In genomic region chr1:11646317-11646716, GRCh38 we compare ENCODE assay signal across 14 cellular contexts. TPM values are rescaled to one million over a fixed set of nuclear protein-coding genes. Genes with fewer than 3 reads are reported as not detected.
A peak's percentile ranks its signal among the peaks of the same experiment; 100 is the strongest.
DNase-seq lines count a peak whose midpoint lies in the region; ATAC-seq, FAIRE-seq and TF ChIP-seq lines count a peak whose summit lies in the region.
"Had no signal": no experiment of that assay in that cellular context is flagged by ENCODE, and none has a peak within 500 bp of the region (broad histone marks: within the 10 kb centered on the region; RNA-seq: fewer than 3 reads in every experiment).

No MANE protein-coding gene starts in this region.

- no peak for DNase-seq in HepG2 (ENCODE audit: low spot score)
- no peak for DNase-seq in right lobe of liver
- DNase-seq in neuronal stem cell (ENCODE audit: low spot score): no peak

- H3K79me1 ChIP-seq in neuronal stem cell (ENCODE audit: low read depth, low read length): no peaks in the 10 kb centered on the region

- H3K18ac ChIP-seq in neuronal stem cell (ENCODE audit: low read length): no peak overlapping the region

- H2AFZ ChIP-seq in HepG2 (ENCODE audit: low read length) (no peak overlapping the region), neuronal stem cell (ENCODE audit: low read length) (no peak overlapping the region)
- H2AFZ ChIP-seq: GM23338 had no signal

- H3K4me3 ChIP-seq in HepG2 (replicated peaks in 1 of 3; ENCODE audit: insufficient read depth in 1 of 3, low read depth in 2 of 3, low read length in 3 of 3) (no peak overlapping the region), right lobe of liver (no peak overlapping the region), neuronal stem cell (ENCODE audit: low read length in 2 of 2) (no peak overlapping the region)
- H3K4me3 ChIP-seq: A549; BLaER1 treated with 17β-estradiol and CSF1 and Interleukin-3, amounts not matched to agents 10 nM and 100 nM; GM23338 had no signal

- TF ChIP-seq RAD21 in HepG2 (CRISPR knock-in tag; IDR thresholded peaks at IDR 0.05): no peak

- no peak for FAIRE-seq in HepG2 (lab: Jason Lieb, UNC)
- FAIRE-seq: A549, D721Med had no signal

- ATAC-seq in HepG2 (no peak), right lobe of liver (no peak), HG03095 (IDR thresholded peaks at IDR 0.05; ENCODE audit: unreplicated experiment) (no peak), HG02973 (IDR thresholded peaks at IDR 0.05; ENCODE audit: unreplicated experiment) (no peak)

- POLR2A ChIA-PET in HepG2 (lab: Yijun Ruan, JAX): interaction anchor here (1.0 kb wide), 2 partner anchors 17 to 103 kb away, joined by 3 read pairs; partner anchors contain the start of gene FBXO6

- peaks cover 13% of the 10 kb centered on the region; the same call in 1 of the 2 replicates for H4K20me1 ChIP-seq in HepG2 (ENCODE audit: insufficient read depth, low read length)

- H3K4me2 ChIP-seq in HepG2 (ENCODE audit: low read depth, low read length): no peak overlapping the region
- H3K4me2 ChIP-seq in neuronal stem cell (ENCODE audit: insufficient read depth, low read length, poor library complexity, severe bottlenecking): no peak overlapping the region
- H3K4me2 ChIP-seq: A549; BLaER1 treated with 17β-estradiol and CSF1 and Interleukin-3, amounts not matched to agents 10 nM and 100 nM; GM23338 had no signal

- CTCF ChIA-PET in HepG2 (lab: Yijun Ruan, JAX; ENCODE audit: low intra/inter-chr PET ratio, low total read pairs): interaction anchor here (0.7 kb wide), 1 partner anchor 326 kb away, joined by 3 read pairs; no protein-coding TSS in a partner anchor

- no TSS peak for BruUV-seq in HepG2 (replicated peaks; lab: Mats Ljungman, UMichigan)

- intact Hi-C loops in HepG2 (cut with micrococcal nuclease; ENCODE audit: unreplicated experiment): no loop called here
- intact Hi-C loops in right lobe of liver (cut with DNase I): loop anchor here in 1 of 2 donors (10.0 kb wide), 1 partner anchor 402 kb away; no protein-coding TSS in a partner anchor

- H3K79me2 ChIP-seq in HepG2 (ENCODE audit: insufficient read depth, low read length): peaks cover 3% of the 10 kb centered on the region

- peak overlapping the region; percentile 94 for H2AK5ac ChIP-seq in neuronal stem cell (ENCODE audit: low read depth, low read length)

- 91% methylated on average over 9 of the region's 9 CpGs for WGBS in HepG2 (ENCODE audit: low lambda C conversion rate)
- WGBS in right lobe of liver (ENCODE audit: insufficient coverage, low coverage, low lambda C conversion rate, missing lambda C conversion rate): 87% methylated on average over 6 of the region's 9 CpGs
- no CpG with 5 or more reads among the region's 9 CpGs for WGBS in neuronal stem cell (ENCODE audit: extremely low coverage in 2 of 2, insufficient read length in 2 of 2, insufficient replicate concordance in 1 of 2), 2 donors

- H3K9me3 ChIP-seq in HepG2 (ENCODE audit: low read length) (no peaks in the 10 kb centered on the region), right lobe of liver (no peaks in the 10 kb centered on the region), neuronal stem cell (replicated peaks in 1 of 2; ENCODE audit: control insufficient read depth in 2 of 2, insufficient read depth in 1 of 2, low read depth in 1 of 2, low read length in 2 of 2) (no peaks in the 10 kb centered on the region)
- H3K9me3 ChIP-seq: A549; BE2C; BLaER1 treated with 17β-estradiol and CSF1 and Interleukin-3, amounts not matched to agents 10 nM and 100 nM had no signal

- no peak overlapping the region for H2BK12ac ChIP-seq in neuronal stem cell (ENCODE audit: low read length)

- no peak overlapping the region for H2BK5ac ChIP-seq in neuronal stem cell (ENCODE audit: low read length)

- no peak overlapping the region for H3K27ac ChIP-seq in HepG2 (ENCODE audit: extremely low read length, insufficient read depth, low read length)
- H3K27ac ChIP-seq in right lobe of liver: no peak overlapping the region
- no peak overlapping the region for H3K27ac ChIP-seq in neuronal stem cell (replicated peaks; ENCODE audit: low read length)
- peak overlapping the region; percentile 95 for H3K27ac ChIP-seq in temporal lobe (ENCODE audit: low read depth, low read length)
- H3K27ac ChIP-seq: A549; BLaER1 treated with 17β-estradiol and CSF1 and Interleukin-3, amounts not matched to agents 10 nM and 100 nM had no signal

- H3K4me1 ChIP-seq in HepG2 (ENCODE audit: insufficient read depth, low read length): peaks cover 45% of the 10 kb centered on the region
- peaks cover 0 to 17% (median 5%) of the 10 kb centered on the region in 4 donors for H3K4me1 ChIP-seq in right lobe of liver
- peaks cover 0 to 15% of the 10 kb centered on the region in 2 donors for H3K4me1 ChIP-seq in neuronal stem cell (ENCODE audit: control insufficient read depth in 2 of 2, insufficient read depth in 1 of 2, low read depth in 1 of 2, low read length in 2 of 2)
- H3K4me1 ChIP-seq: BE2C had no signal

- no peak overlapping the region for H4K91ac ChIP-seq in neuronal stem cell (ENCODE audit: low read depth, low read length, poor library complexity)

- H4K8ac ChIP-seq in neuronal stem cell (ENCODE audit: low read depth, low read length): no peak overlapping the region

- no peak for TF ChIP-seq CTCF in HepG2 (CRISPR knock-in tag; IDR thresholded peaks at IDR 0.05)
- no peak for TF ChIP-seq CTCF in right lobe of liver (IDR thresholded peaks at IDR 0.05)

- TF ChIP-seq EP300 in HepG2 (IDR thresholded peaks at IDR 0.05; ENCODE audit: low read depth in 2 of 2, low read length in 2 of 2) (no peak), HepG2 (CRISPR knock-in tag; IDR thresholded peaks at IDR 0.05; ENCODE audit: borderline replicate concordance) (no peak)

- H3K14ac ChIP-seq in neuronal stem cell (ENCODE audit: low read length): no peak overlapping the region

- no peak overlapping the region for H3K4ac ChIP-seq in neuronal stem cell (ENCODE audit: low read length)

- no peak overlapping the region for H2BK120ac ChIP-seq in neuronal stem cell (ENCODE audit: low read depth, low read length)

- H2BK15ac ChIP-seq in neuronal stem cell (ENCODE audit: low read length): peak overlapping the region; percentile 79

- H3K36me3 ChIP-seq in HepG2 (replicated peaks in 1 of 2; ENCODE audit: control insufficient read depth in 1 of 2, insufficient read depth in 2 of 2, low read length in 2 of 2) (peaks cover 0 to 2% of the 10 kb centered on the region in 2 experiments; a peak in 1 of 5 replicates), right lobe of liver (no peaks in the 10 kb centered on the region), neuronal stem cell (replicated peaks in 1 of 2; ENCODE audit: control insufficient read depth in 2 of 2, insufficient read depth in 2 of 2, low read length in 2 of 2) (no peaks in the 10 kb centered on the region)
- H3K36me3 ChIP-seq: BE2C; BLaER1 treated with 17β-estradiol and CSF1 and Interleukin-3, amounts not matched to agents 10 nM and 100 nM had no signal

- H3K9ac ChIP-seq in HepG2 (ENCODE audit: insufficient read depth, low read depth, low read length) (no peak overlapping the region), neuronal stem cell (ENCODE audit: low read depth, low read length, poor library complexity) (no peak overlapping the region)
- H3K9ac ChIP-seq: BLaER1 treated with 17β-estradiol and CSF1 and Interleukin-3, amounts not matched to agents 10 nM and 100 nM had no signal

- H3K27me3 ChIP-seq in HepG2 (ENCODE audit: control insufficient read depth in 1 of 2, insufficient read depth in 2 of 2, low read length in 2 of 2): no peaks in the 10 kb centered on the region
- H3K27me3 ChIP-seq in right lobe of liver: no peaks in the 10 kb centered on the region
- peaks cover 2 to 38% (median 25%) of the 10 kb centered on the region in 3 experiments for H3K27me3 ChIP-seq in neuronal stem cell (ENCODE audit: control insufficient read depth in 3 of 3, insufficient read depth in 3 of 3, low read depth in 1 of 3, low read length in 3 of 3)
- H3K27me3 ChIP-seq: BE2C had no signal

- TF ChIP-seq POLR2A in HepG2 (IDR thresholded peaks at IDR 0.05; ENCODE audit: insufficient read depth in 1 of 2, low read depth in 2 of 2, low read length in 2 of 2): no peak
- TF ChIP-seq POLR2A in right lobe of liver (IDR thresholded peaks at IDR 0.05): no peak

- in situ Hi-C loops in HepG2 (cut with HindIII; ENCODE audit: extremely low pct_ligation_motif_present, low pct_unique_long_range_greater_than_20kb): loop anchor here (10.0 to 25.0 kb wide), 2 partner anchors 402 to 609 kb away; partner anchors contain the start of gene MASP2

- H3K23ac ChIP-seq in neuronal stem cell (ENCODE audit: low read depth, low read length, poor library complexity): peak overlapping the region; percentile 71

RNA-seq across cellular contexts. Expression of gene FBXO2, which starts 7.9 kb away (rescaled TPM):
- 112 and 118 TPM in 2 replicates for total RNA-seq in HepG2 (2016; rRNA removed; fragmentation: Illumina TruSeq; extraction: Trizol)
- total RNA-seq in HepG2 (2016; cell fraction: cytosol; rRNA removed; fragmentation: Illumina TruSeq; extraction: Trizol; ENCODE audit: low read depth): 24.1 and 26.6 TPM in 2 replicates
- total RNA-seq in HepG2 (2016; cell fraction: insoluble cytoplasmic fraction; rRNA removed; fragmentation: Illumina TruSeq; extraction: Trizol): 117 and 122 TPM in 2 replicates
- 42.0 and 46.9 TPM in 2 replicates for total RNA-seq in HepG2 (2016; cell fraction: membrane; rRNA removed; fragmentation: Illumina TruSeq; extraction: Trizol)
- 44.1 and 50.6 TPM in 2 replicates for total RNA-seq in HepG2 (2016; cell fraction: nucleus; rRNA removed; fragmentation: Illumina TruSeq; extraction: Trizol)
- 79.1 and 79.3 TPM in 2 replicates for polyA plus RNA-seq in HepG2 (2011; rRNA removed)
- polyA plus RNA-seq in HepG2 (2011; cell fraction: cytosol; rRNA removed): 111 and 159 TPM in 2 replicates
- polyA plus RNA-seq in HepG2 (2011; cell fraction: nucleus; rRNA removed): 117 and 119 TPM in 2 replicates
- polyA plus RNA-seq in HepG2 (2012): 56.3 and 79.3 TPM in 2 replicates
- polyA plus RNA-seq in HepG2 (2016; cell fraction: cytosol; fragmentation: Illumina TruSeq; extraction: Trizol; ENCODE audit: low read depth): 32.5 and 36.0 TPM in 2 replicates
- polyA plus RNA-seq in HepG2 (2016; cell fraction: insoluble cytoplasmic fraction; fragmentation: Illumina TruSeq; extraction: Trizol; ENCODE audit: low read depth): 190 and 198 TPM in 2 replicates
- polyA plus RNA-seq in HepG2 (2016; cell fraction: membrane; fragmentation: Illumina TruSeq; extraction: Trizol; ENCODE audit: low read depth): 55.6 and 59.6 TPM in 2 replicates
- 151 and 157 TPM in 2 replicates for polyA plus RNA-seq in HepG2 (2016; cell fraction: nucleus; fragmentation: Illumina TruSeq; extraction: Trizol; ENCODE audit: insufficient read depth, low read depth)
- 7.8 and 69.7 TPM in 2 replicates for polyA minus RNA-seq in HepG2 (2011; rRNA and poly(A)+ RNA removed; ENCODE audit: low replicate concordance)
- polyA minus RNA-seq in HepG2 (2011; cell fraction: cytosol; rRNA and poly(A)+ RNA removed): 28.6 and 33.3 TPM in 2 replicates
- polyA minus RNA-seq in HepG2 (2011; cell fraction: nucleus; rRNA and poly(A)+ RNA removed): 16.7 and 18.5 TPM in 2 replicates
- total RNA-seq in right lobe of liver: 10 to 100 TPM in 4 of 6 experiments, 1 to 10 TPM in 2; 6.6 to 23.7 (median 16.0) TPM
- polyA plus RNA-seq in neuronal stem cell (2013, experiment 1 of 2): 7.1 TPM
- polyA plus RNA-seq in neuronal stem cell (2013, experiment 2 of 2): 7.2 TPM
- 3.4 TPM for total RNA-seq in temporal lobe
- polyA plus RNA-seq: CD14-positive monocyte had no signal

RNA-seq across cellular contexts. Expression of gene FBXO44, which starts 8.4 kb away (rescaled TPM):
- total RNA-seq in HepG2 (2016; rRNA removed; fragmentation: Illumina TruSeq; extraction: Trizol): 13.4 and 22.4 TPM in 2 replicates
- 8.3 and 9.2 TPM in 2 replicates for total RNA-seq in HepG2 (2016; cell fraction: cytosol; rRNA removed; fragmentation: Illumina TruSeq; extraction: Trizol; ENCODE audit: low read depth)
- 13.9 and 21.3 TPM in 2 replicates for total RNA-seq in HepG2 (2016; cell fraction: insoluble cytoplasmic fraction; rRNA removed; fragmentation: Illumina TruSeq; extraction: Trizol)
- 11.8 and 12.2 TPM in 2 replicates for total RNA-seq in HepG2 (2016; cell fraction: membrane; rRNA removed; fragmentation: Illumina TruSeq; extraction: Trizol)
- total RNA-seq in HepG2 (2016; cell fraction: nucleus; rRNA removed; fragmentation: Illumina TruSeq; extraction: Trizol): 27.2 and 30.0 TPM in 2 replicates
- 27.9 and 31.2 TPM in 2 replicates for polyA plus RNA-seq in HepG2 (2011; rRNA removed)
- 15.5 and 22.9 TPM in 2 replicates for polyA plus RNA-seq in HepG2 (2011; cell fraction: cytosol; rRNA removed)
- 216 and 281 TPM in 2 replicates for polyA plus RNA-seq in HepG2 (2011; cell fraction: nucleus; rRNA removed)
- 14.5 and 21.6 TPM in 2 replicates for polyA plus RNA-seq in HepG2 (2012)
- polyA plus RNA-seq in HepG2 (2016; cell fraction: cytosol; fragmentation: Illumina TruSeq; extraction: Trizol; ENCODE audit: low read depth): 6.4 and 7.6 TPM in 2 replicates
- 16.6 and 20.5 TPM in 2 replicates for polyA plus RNA-seq in HepG2 (2016; cell fraction: insoluble cytoplasmic fraction; fragmentation: Illumina TruSeq; extraction: Trizol; ENCODE audit: low read depth)
- polyA plus RNA-seq in HepG2 (2016; cell fraction: membrane; fragmentation: Illumina TruSeq; extraction: Trizol; ENCODE audit: low read depth): 10.7 and 11.0 TPM in 2 replicates
- 63.3 and 73.9 TPM in 2 replicates for polyA plus RNA-seq in HepG2 (2016; cell fraction: nucleus; fragmentation: Illumina TruSeq; extraction: Trizol; ENCODE audit: insufficient read depth, low read depth)
- polyA minus RNA-seq in HepG2 (2011; rRNA and poly(A)+ RNA removed; ENCODE audit: low replicate concordance): 6.4 and 37.9 TPM in 2 replicates
- polyA minus RNA-seq in HepG2 (2011; cell fraction: cytosol; rRNA and poly(A)+ RNA removed): 5.6 and 11.0 TPM in 2 replicates
- polyA minus RNA-seq in HepG2 (2011; cell fraction: nucleus; rRNA and poly(A)+ RNA removed): 63.7 and 77.4 TPM in 2 replicates
- 10 to 100 TPM in 4 of 6 experiments, 1 to 10 TPM in 2; 8.7 to 15.3 (median 10.5) TPM for total RNA-seq in right lobe of liver
- polyA plus RNA-seq in neuronal stem cell (2013, experiment 1 of 2): 16.4 TPM
- polyA plus RNA-seq in neuronal stem cell (2013, experiment 2 of 2): 16.6 TPM
- total RNA-seq in temporal lobe: 42.5 TPM

RNA-seq across cellular contexts. Expression of gene FBXO6, which starts 17.7 kb away (rescaled TPM):
- total RNA-seq in HepG2 (2016; rRNA removed; fragmentation: Illumina TruSeq; extraction: Trizol): 10.0 and 10.7 TPM in 2 replicates
- 21.0 and 25.0 TPM in 2 replicates for total RNA-seq in HepG2 (2016; cell fraction: cytosol; rRNA removed; fragmentation: Illumina TruSeq; extraction: Trizol; ENCODE audit: low read depth)
- total RNA-seq in HepG2 (2016; cell fraction: insoluble cytoplasmic fraction; rRNA removed; fragmentation: Illumina TruSeq; extraction: Trizol): 8.7 and 9.5 TPM in 2 replicates
- 20.2 and 24.8 TPM in 2 replicates for total RNA-seq in HepG2 (2016; cell fraction: membrane; rRNA removed; fragmentation: Illumina TruSeq; extraction: Trizol)
- total RNA-seq in HepG2 (2016; cell fraction: nucleus; rRNA removed; fragmentation: Illumina TruSeq; extraction: Trizol): 4.0 and 5.2 TPM in 2 replicates
- 8.0 and 8.1 TPM in 2 replicates for polyA plus RNA-seq in HepG2 (2011; rRNA removed)
- polyA plus RNA-seq in HepG2 (2011; cell fraction: cytosol; rRNA removed): 7.1 and 10.5 TPM in 2 replicates
- 3.5 and 4.5 TPM in 2 replicates for polyA plus RNA-seq in HepG2 (2011; cell fraction: nucleus; rRNA removed)
- 2.1 and 2.9 TPM in 2 replicates for polyA plus RNA-seq in HepG2 (2012)
- polyA plus RNA-seq in HepG2 (2016; cell fraction: cytosol; fragmentation: Illumina TruSeq; extraction: Trizol; ENCODE audit: low read depth): 34.0 and 38.4 TPM in 2 replicates
- 11.8 and 12.6 TPM in 2 replicates for polyA plus RNA-seq in HepG2 (2016; cell fraction: insoluble cytoplasmic fraction; fragmentation: Illumina TruSeq; extraction: Trizol; ENCODE audit: low read depth)
- polyA plus RNA-seq in HepG2 (2016; cell fraction: membrane; fragmentation: Illumina TruSeq; extraction: Trizol; ENCODE audit: low read depth): 23.7 and 27.8 TPM in 2 replicates
- polyA plus RNA-seq in HepG2 (2016; cell fraction: nucleus; fragmentation: Illumina TruSeq; extraction: Trizol; ENCODE audit: insufficient read depth, low read depth): 9.0 and 9.5 TPM in 2 replicates
- polyA minus RNA-seq in HepG2 (2011; rRNA and poly(A)+ RNA removed; ENCODE audit: low replicate concordance): 3.3 and 10.2 TPM in 2 replicates
- 2.5 and 3.6 TPM in 2 replicates for polyA minus RNA-seq in HepG2 (2011; cell fraction: cytosol; rRNA and poly(A)+ RNA removed)
- 0.64 and 1.1 TPM in 2 replicates for polyA minus RNA-seq in HepG2 (2011; cell fraction: nucleus; rRNA and poly(A)+ RNA removed)
- 10 to 100 TPM in 4 of 6 experiments, 1 to 10 TPM in 2; 7.0 to 21.1 (median 11.5) TPM for total RNA-seq in right lobe of liver
- polyA plus RNA-seq in neuronal stem cell (2013, experiment 1 of 2): 1.4 TPM
- 1.5 TPM for polyA plus RNA-seq in neuronal stem cell (2013, experiment 2 of 2)
- 4.4 TPM for total RNA-seq in temporal lobe
- total RNA-seq: G401 had no signal

RNA-seq across cellular contexts. Expression of gene MAD2L2, which starts 34.6 kb away (rescaled TPM):
- total RNA-seq in HepG2 (2016; rRNA removed; fragmentation: Illumina TruSeq; extraction: Trizol): 37.6 and 53.8 TPM in 2 replicates
- total RNA-seq in HepG2 (2016; cell fraction: cytosol; rRNA removed; fragmentation: Illumina TruSeq; extraction: Trizol; ENCODE audit: low read depth): 164 and 195 TPM in 2 replicates
- total RNA-seq in HepG2 (2016; cell fraction: insoluble cytoplasmic fraction; rRNA removed; fragmentation: Illumina TruSeq; extraction: Trizol): 34.8 and 55.0 TPM in 2 replicates
- total RNA-seq in HepG2 (2016; cell fraction: membrane; rRNA removed; fragmentation: Illumina TruSeq; extraction: Trizol): 127 and 152 TPM in 2 replicates
- 28.6 and 32.6 TPM in 2 replicates for total RNA-seq in HepG2 (2016; cell fraction: nucleus; rRNA removed; fragmentation: Illumina TruSeq; extraction: Trizol)
- 51.8 and 53.0 TPM in 2 replicates for polyA plus RNA-seq in HepG2 (2011; rRNA removed)
- 56.2 and 86.8 TPM in 2 replicates for polyA plus RNA-seq in HepG2 (2011; cell fraction: cytosol; rRNA removed)
- polyA plus RNA-seq in HepG2 (2011; cell fraction: nucleus; rRNA removed): 69.0 and 73.0 TPM in 2 replicates
- 33.6 and 38.0 TPM in 2 replicates for polyA plus RNA-seq in HepG2 (2012)
- polyA plus RNA-seq in HepG2 (2016; cell fraction: cytosol; fragmentation: Illumina TruSeq; extraction: Trizol; ENCODE audit: low read depth): 231 and 260 TPM in 2 replicates
- 43.5 and 51.8 TPM in 2 replicates for polyA plus RNA-seq in HepG2 (2016; cell fraction: insoluble cytoplasmic fraction; fragmentation: Illumina TruSeq; extraction: Trizol; ENCODE audit: low read depth)
- polyA plus RNA-seq in HepG2 (2016; cell fraction: membrane; fragmentation: Illumina TruSeq; extraction: Trizol; ENCODE audit: low read depth): 147 and 163 TPM in 2 replicates
- 60.5 and 63.4 TPM in 2 replicates for polyA plus RNA-seq in HepG2 (2016; cell fraction: nucleus; fragmentation: Illumina TruSeq; extraction: Trizol; ENCODE audit: insufficient read depth, low read depth)
- 65.7 and 126 TPM in 2 replicates for polyA minus RNA-seq in HepG2 (2011; rRNA and poly(A)+ RNA removed; ENCODE audit: low replicate concordance)
- polyA minus RNA-seq in HepG2 (2011; cell fraction: cytosol; rRNA and poly(A)+ RNA removed): 20.8 and 24.6 TPM in 2 replicates
- 15.5 and 18.3 TPM in 2 replicates for polyA minus RNA-seq in HepG2 (2011; cell fraction: nucleus; rRNA and poly(A)+ RNA removed)
- 10 to 100 TPM; 18.0 to 66.4 (median 29.7) TPM for total RNA-seq in right lobe of liver
- 132 TPM for polyA plus RNA-seq in neuronal stem cell (2013, experiment 1 of 2)
- polyA plus RNA-seq in neuronal stem cell (2013, experiment 2 of 2): 126 TPM
- 37.4 TPM for total RNA-seq in temporal lobe

RNA-seq across cellular contexts. Expression of gene DRAXIN, which starts 45.2 kb away (rescaled TPM):
- total RNA-seq in HepG2 (2016; rRNA removed; fragmentation: Illumina TruSeq; extraction: Trizol) (0.02 TPM in 1 of 2 replicates, not detected in the other), right lobe of liver (not detected), temporal lobe (122 TPM)
- total RNA-seq in HepG2 (2016; cell fraction: cytosol; rRNA removed; fragmentation: Illumina TruSeq; extraction: Trizol; ENCODE audit: low read depth): not detected in 2 replicates
- total RNA-seq in HepG2 (2016; cell fraction: insoluble cytoplasmic fraction; rRNA removed; fragmentation: Illumina TruSeq; extraction: Trizol): 0.02 TPM in 1 of 2 replicates, not detected in the other
- total RNA-seq in HepG2 (2016; cell fraction: membrane; rRNA removed; fragmentation: Illumina TruSeq; extraction: Trizol): not detected in 2 replicates
- not detected in 2 replicates for total RNA-seq in HepG2 (2016; cell fraction: nucleus; rRNA removed; fragmentation: Illumina TruSeq; extraction: Trizol)
- not detected in 2 replicates for polyA plus RNA-seq in HepG2 (2011; rRNA removed)
- polyA plus RNA-seq in HepG2 (2011; cell fraction: cytosol; rRNA removed): under 0.01 TPM in 1 of 2 replicates, not detected in the other
- not detected in 2 replicates for polyA plus RNA-seq in HepG2 (2011; cell fraction: nucleus; rRNA removed)
- polyA plus RNA-seq in HepG2 (2012): not detected in 2 replicates
- polyA plus RNA-seq in HepG2 (2016; cell fraction: cytosol; fragmentation: Illumina TruSeq; extraction: Trizol; ENCODE audit: low read depth): not detected in 2 replicates
- polyA plus RNA-seq in HepG2 (2016; cell fraction: insoluble cytoplasmic fraction; fragmentation: Illumina TruSeq; extraction: Trizol; ENCODE audit: low read depth): not detected in 2 replicates
- not detected in 2 replicates for polyA plus RNA-seq in HepG2 (2016; cell fraction: membrane; fragmentation: Illumina TruSeq; extraction: Trizol; ENCODE audit: low read depth)
- 0.05 TPM in 1 of 2 replicates, not detected in the other for polyA plus RNA-seq in HepG2 (2016; cell fraction: nucleus; fragmentation: Illumina TruSeq; extraction: Trizol; ENCODE audit: insufficient read depth, low read depth)
- polyA minus RNA-seq in HepG2 (2011; rRNA and poly(A)+ RNA removed; ENCODE audit: low replicate concordance): 0.09 and 0.10 TPM in 2 replicates
- polyA minus RNA-seq in HepG2 (2011; cell fraction: cytosol; rRNA and poly(A)+ RNA removed): not detected in 2 replicates
- not detected in 2 replicates for polyA minus RNA-seq in HepG2 (2011; cell fraction: nucleus; rRNA and poly(A)+ RNA removed)
- polyA plus RNA-seq in neuronal stem cell (2013, experiment 1 of 2): 9.5 TPM
- polyA plus RNA-seq in neuronal stem cell (2013, experiment 2 of 2): 9.7 TPM
- total RNA-seq: H4 had no signal
